ENCODE assay signal across 26 cellular contexts in the genomic region with DNA sequence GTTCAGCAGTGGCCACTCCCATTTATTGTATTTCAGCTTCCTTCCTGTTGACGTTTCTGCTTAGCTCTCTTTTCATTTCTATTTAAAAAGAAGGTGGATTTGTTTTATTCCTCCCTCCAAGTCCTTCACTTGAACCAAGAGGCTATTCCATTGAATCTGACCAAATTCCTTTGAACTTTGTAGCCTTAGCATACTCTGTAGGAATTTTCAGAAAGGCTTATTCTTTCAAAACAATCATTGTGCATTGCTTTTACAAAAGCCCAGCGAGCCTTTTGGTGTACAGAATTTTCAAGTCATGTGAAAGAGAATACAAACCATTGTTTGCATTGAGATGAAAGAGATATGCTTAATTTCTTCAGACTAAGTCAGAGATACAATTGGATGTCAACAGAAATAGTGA.
A peak's percentile ranks its signal among the peaks of the same experiment; 100 is the strongest.
DNase-seq lines count a peak whose midpoint lies in the region; FAIRE-seq and TF ChIP-seq lines count a peak whose summit lies in the region.
"Had no signal": no experiment of that assay in that cellular context is flagged by ENCODE, and none has a peak within 500 bp of the region (broad histone marks: within the 10 kb centered on the region; RNA-seq: fewer than 3 reads in every experiment).

No MANE protein-coding gene starts in this region.

- TF ChIP-seq CTCF in neural progenitor cell (IDR thresholded peaks at IDR 0.05) = no peak

- no peaks in the 10 kb centered on the region for H4K20me1 ChIP-seq in neural progenitor cell (ENCODE audit: low read depth)

- peaks cover 58% of the 10 kb centered on the region for H3K4me1 Mint-ChIP-seq in neural progenitor cell
- H3K4me1 Mint-ChIP-seq: activated CD4-positive, alpha-beta T cell treated with anti-CD3 and anti-CD28 coated beads, Interleukin-2, amount 10 ng/mL, durations not matched to agents 24 days and 14 days; CD4-positive, CD25-positive, alpha-beta regulatory T cell; naive thymus-derived CD4-positive, alpha-beta T cell had no signal

- no peaks in the 10 kb centered on the region for H3K27me3 ChIP-seq in ectodermal cell (ENCODE audit: control insufficient read depth, insufficient read depth, low read length, poor library complexity, severe bottlenecking)
- no peaks in the 10 kb centered on the region for H3K27me3 ChIP-seq in neural progenitor cell
- H3K27me3 ChIP-seq: colonic mucosa, right atrium auricular region had no signal

- H3K9me3 Mint-ChIP-seq in neural progenitor cell = peaks cover 10% of the 10 kb centered on the region

- peaks cover 24% of the 10 kb centered on the region for H3F3A ChIP-seq in neural progenitor cell (ENCODE audit: low read depth)

- 79% methylated on average over 2 of the region's 2 CpGs for WGBS in ectodermal cell, 2 experiments

- H3K36me3 Mint-ChIP-seq in neural progenitor cell = peaks cover 5% of the 10 kb centered on the region
- H3K36me3 Mint-ChIP-seq: activated naive CD8-positive, alpha-beta T cell; CD4-positive, CD25-positive, alpha-beta regulatory T cell; naive thymus-derived CD4-positive, alpha-beta T cell had no signal

- DNase-seq in DMS53 (lab: John Stamatoyannopoulos, UW) (peak; percentile 28), DMS53 treated with DMSO at 0.1 percent for 48 hours (lab: John Stamatoyannopoulos, UW; ENCODE audit: unreplicated experiment) (no peak), NCI-H146 (lab: John Stamatoyannopoulos, UW) (peak; percentile 52), neural progenitor cell (ENCODE audit: low spot score) (no peak), T-helper 9 cell (no peak), RCC 7860 (ENCODE audit: low spot score) (no peak), AG08395 (ENCODE audit: low spot score) (no peak)
- DNase-seq: activated CD4-positive, alpha-beta T cell treated with anti-CD3 and anti-CD28 coated beads, Interleukin-2, amount 10 ng/mL, durations not matched to agents 24 days and 14 days; activated effector memory CD4-positive, alpha-beta T cell treated with anti-CD3 and anti-CD28 coated beads, Interleukin-2, amount 50 U/mL, for 16 hours; activated T-cell treated with anti-CD3 and anti-CD28 coated beads, Interleukin-2, amount 50 U/mL, for 24 hours; CD4-positive, CD25-positive, alpha-beta regulatory T cell; colonic mucosa; effector CD8-positive, alpha-beta T cell; KBM-7; lower lobe of right lung; midbrain; naive thymus-derived CD4-positive, alpha-beta T cell; NCI-H2227 treated with DMSO at 0.1 percent for 48 hours; stimulated activated naive CD8-positive, alpha-beta T cell treated with anti-CD3 and anti-CD28 coated beads, Interleukin-15, Interleukin-2, amounts not matched to agents 100 U/mL and 50 U/mL, for 24 hours had no signal

- FAIRE-seq in RCC 7860 (lab: Jason Lieb, UNC) = no peak
- FAIRE-seq: A204.1, GM12891 had no signal

- peak overlapping the region; percentile 95 for H3K27ac Mint-ChIP-seq in neural progenitor cell
- H3K27ac Mint-ChIP-seq: activated CD4-positive, alpha-beta T cell treated with anti-CD3 and anti-CD28 coated beads, Interleukin-2, amount 10 ng/mL, durations not matched to agents 24 days and 14 days; activated naive CD8-positive, alpha-beta T cell; activated T-cell treated with anti-CD3 and anti-CD28 coated beads, Interleukin-2, amount 50 U/mL, for 24 hours; CD4-positive, CD25-positive, alpha-beta regulatory T cell; naive thymus-derived CD4-positive, alpha-beta T cell; WTC11 had no signal

- H3K4me1 ChIP-seq in ectodermal cell (ENCODE audit: control insufficient read depth, insufficient read depth, low read length) (peaks cover 36% of the 10 kb centered on the region), neural progenitor cell (peaks cover 55% of the 10 kb centered on the region)
- H3K4me1 ChIP-seq: lower lobe of right lung had no signal

- no peaks in the 10 kb centered on the region for H3K79me2 ChIP-seq in neural progenitor cell (ENCODE audit: low read depth)

- no peak overlapping the region for H3K9ac ChIP-seq in neural progenitor cell

- peaks cover 10% of the 10 kb centered on the region for H3K9me3 ChIP-seq in ectodermal cell (ENCODE audit: control insufficient read depth, low read length)
- H3K9me3 ChIP-seq in neural progenitor cell (ENCODE audit: low read depth) = peaks cover 14% of the 10 kb centered on the region
- H3K9me3 ChIP-seq: colonic mucosa, lower lobe of right lung had no signal

- peaks cover 2% of the 10 kb centered on the region for H3K27me3 Mint-ChIP-seq in neural progenitor cell (ENCODE audit: insufficient read depth, low read depth)

- H3K4me3 ChIP-seq in ectodermal cell (ENCODE audit: insufficient read depth, low read depth, low read length) (no peak overlapping the region), neural progenitor cell (no peak overlapping the region)
- H3K4me3 ChIP-seq: colonic mucosa, lower lobe of right lung, right atrium auricular region, smooth muscle cell had no signal

- no peak overlapping the region for H2AFZ ChIP-seq in neural progenitor cell (replicated peaks)

- no peaks in the 10 kb centered on the region for H3K36me3 ChIP-seq in ectodermal cell (ENCODE audit: control insufficient read depth, insufficient read depth, low read length)
- peaks cover 4% of the 10 kb centered on the region for H3K36me3 ChIP-seq in neural progenitor cell
- H3K36me3 ChIP-seq: colonic mucosa, lower lobe of right lung, right atrium auricular region had no signal

- peak overlapping the region; percentile 41 for H3K4me2 ChIP-seq in neural progenitor cell
- H3K4me2 ChIP-seq: smooth muscle cell had no signal

- H3K27ac ChIP-seq in ectodermal cell (ENCODE audit: insufficient read depth, low read depth, low read length, poor library complexity, severe bottlenecking) = peak overlapping the region; percentile 19
- H3K27ac ChIP-seq in neural progenitor cell = peak overlapping the region; percentile 68
- H3K27ac ChIP-seq: colonic mucosa, lower lobe of right lung had no signal

- H3K4me3 Mint-ChIP-seq in neural progenitor cell = no peak overlapping the region
- H3K4me3 Mint-ChIP-seq: activated CD4-positive, alpha-beta T cell treated with anti-CD3 and anti-CD28 coated beads, Interleukin-2, amount 10 ng/mL, durations not matched to agents 24 days and 14 days; activated naive CD8-positive, alpha-beta T cell; activated T-cell treated with anti-CD3 and anti-CD28 coated beads, Interleukin-2, amount 50 U/mL, for 24 hours; CD4-positive, CD25-positive, alpha-beta regulatory T cell; naive thymus-derived CD4-positive, alpha-beta T cell; WTC11 had no signal

Comparison
In these comparisons a context has a peak if more than half of its experiments do, and no peak if none do; other contexts are left out.
1. DNase-seq: peak in DMS53 (single experiment) and NCI-H146 (single experiment); none in DMS53 treated with DMSO at 0.1 percent for 48 hours (single experiment), neural progenitor cell (single experiment), T-helper 9 cell (single experiment), RCC 7860 (single experiment) and AG08395 (single experiment).